In genomic region chr13:45768668-45769067, GRCh38 we compare ENCODE assay signal across 22 cellular contexts.
DNase-seq lines count a peak whose midpoint lies in the region; ATAC-seq and TF ChIP-seq lines count a peak whose summit lies in the region.
"Had no signal": no experiment of that assay in that cellular context is flagged by ENCODE, and none has a peak within 500 bp of the region (broad histone marks: within the 10 kb centered on the region; RNA-seq: fewer than 3 reads in every experiment).

No MANE protein-coding gene starts in this region.

- WGBS in suprapubic skin = 57% methylated on average over 3 of the region's 3 CpGs

- no peaks in the 10 kb centered on the region for H3K27me3 ChIP-seq in BLaER1
- no peaks in the 10 kb centered on the region for H3K27me3 ChIP-seq in HUES6 (ENCODE audit: control insufficient read depth, insufficient read depth, low read length)
- H3K27me3 ChIP-seq in suprapubic skin = peaks cover 3% of the 10 kb centered on the region
- H3K27me3 ChIP-seq: colonic mucosa, SJCRH30 had no signal

- no peak overlapping the region for H3K27ac ChIP-seq in BLaER1
- peak overlapping the region; percentile 39; the same call in 1 of the 2 replicates for H3K27ac ChIP-seq in HUES6 (ENCODE audit: low read depth, low read length)
- H3K27ac ChIP-seq in suprapubic skin = no peak overlapping the region
- H3K27ac ChIP-seq: colonic mucosa, PC-9, SJCRH30, thoracic aorta, WERI-Rb-1 had no signal

- H4K20me1 ChIP-seq in BLaER1 = no peaks in the 10 kb centered on the region

- H3K4me2 ChIP-seq in BLaER1 = peak overlapping the region; percentile 10; the same call in 1 of the 2 replicates
- H3K4me2 ChIP-seq: PC-9 had no signal

- H3K4me3 ChIP-seq in BLaER1 (no peak overlapping the region), HUES6 (ENCODE audit: low read depth, low read length) (peak overlapping the region; percentile 13; the same call in 1 of the 2 replicates), suprapubic skin (no peak overlapping the region)
- H3K4me3 ChIP-seq: colonic mucosa, PC-9, SJCRH30, thoracic aorta had no signal

- H3K36me3 ChIP-seq in BLaER1 (no peaks in the 10 kb centered on the region), HUES6 (ENCODE audit: control insufficient read depth, insufficient read depth, low read length) (no peaks in the 10 kb centered on the region), suprapubic skin (no peaks in the 10 kb centered on the region)
- H3K36me3 ChIP-seq: colonic mucosa, SJCRH30, thoracic aorta, WERI-Rb-1 had no signal

- DNase-seq in OCI-M1 (lab: John Stamatoyannopoulos, UW) (peak; percentile 7), left kidney (ENCODE audit: low read depth, low spot score) (peak; percentile 27), suprapubic skin (ENCODE audit: low spot score in 2 of 2) (no peak), NCI-H187 treated with DMSO at 0.1 percent for 48 hours (lab: John Stamatoyannopoulos, UW) (no peak)
- no peak for DNase-seq in stimulated activated CD4-positive, alpha-beta T cell treated with anti-CD3 and anti-CD28 coated beads, Interleukin-4, amount 100 ng/mL, for 24 hours
- DNase-seq: activated CD8-positive, alpha-beta memory T cell treated with anti-CD3 and anti-CD28 coated beads, Interleukin-2, amount 50 U/mL, for 48 hours; activated effector memory CD4-positive, alpha-beta T cell treated with Interleukin-2 at 50 U/mL for 16 hours; CD8-positive, alpha-beta memory T cell; colonic mucosa; GF-D8; HCEC 1CT; mammary epithelial cell; natural killer cell; NCI-H1436 treated with DMSO at 0.1 percent for 48 hours; PC-9; SJCRH30; WERI-Rb-1 had no signal

- TF ChIP-seq POLR2A in suprapubic skin (IDR thresholded peaks at IDR 0.05) = no peak

- TF ChIP-seq CTCF in suprapubic skin (IDR thresholded peaks at IDR 0.05) = no peak

- H3K4me1 ChIP-seq in BLaER1 (peaks cover 8% of the 10 kb centered on the region), HUES6 (ENCODE audit: control insufficient read depth, insufficient read depth, low read length) (peaks cover 40% of the 10 kb centered on the region), suprapubic skin (no peaks in the 10 kb centered on the region)
- H3K4me1 ChIP-seq: colonic mucosa, SJCRH30 had no signal

- no peak for TF ChIP-seq EP300 in suprapubic skin (IDR thresholded peaks at IDR 0.05)

- H3K9ac ChIP-seq in BLaER1 = no peak overlapping the region
- peak overlapping the region; percentile 3 for H3K9ac ChIP-seq in HUES6 (ENCODE audit: low read length)

- ATAC-seq in GM18868 (IDR thresholded peaks at IDR 0.05; ENCODE audit: unreplicated experiment) = no peak
- ATAC-seq: natural killer cell; stimulated activated memory B cell treated with anti-CD40 and anti-IgM and Interleukin-4, amounts not matched to agents 10 μg/mL and 1 μg/mL and 100 μg/mL, for 72 hours had no signal

- H3K9me3 ChIP-seq in BLaER1 (no peaks in the 10 kb centered on the region), HUES6 (ENCODE audit: control insufficient read depth, insufficient read depth, low read depth, low read length) (peaks cover 2% of the 10 kb centered on the region; the same call in 1 of the 2 replicates), suprapubic skin (no peaks in the 10 kb centered on the region)
- H3K9me3 ChIP-seq: colonic mucosa, SJCRH30, thoracic aorta had no signal

Comparison
In these comparisons a context has a peak if more than half of its experiments do, and no peak if none do; other contexts are left out.
1. DNase-seq: peak in OCI-M1 (single experiment) and left kidney (single experiment); none in stimulated activated CD4-positive, alpha-beta T cell treated with anti-CD3 and anti-CD28 coated beads, Interleukin-4, amount 100 ng/mL, for 24 hours (single experiment), suprapubic skin (0 of 2) and NCI-H187 treated with DMSO at 0.1 percent for 48 hours (single experiment).